16 cellular contexts compared by ENCODE assay signal in genomic region chrX:63809158-63809557, GRCh38. TPM values are rescaled to one million over a fixed set of nuclear protein-coding genes. Genes with fewer than 3 reads are reported as not detected.
DNase-seq lines count a peak whose midpoint lies in the region; ATAC-seq and TF ChIP-seq lines count a peak whose summit lies in the region.
"Had no signal": no experiment of that assay in that cellular context is flagged by ENCODE, and none has a peak within 500 bp of the region (broad histone marks: within the 10 kb centered on the region; RNA-seq: fewer than 3 reads in every experiment).

No MANE protein-coding gene starts in this region.

- H3K9me3 Mint-ChIP-seq in nephron (no peaks in the 10 kb centered on the region), osteocyte (ENCODE audit: unreplicated experiment) (peaks cover 15% of the 10 kb centered on the region)
- H3K9me3 Mint-ChIP-seq: CD4-positive, CD25-positive, alpha-beta regulatory T cell; HFFc6 had no signal

- H3K9me2 ChIP-seq in MM.1S (replicated peaks; ENCODE audit: insufficient read depth, low read length) = no peaks in the 10 kb centered on the region

- no peaks in the 10 kb centered on the region for H4K20me1 ChIP-seq in MM.1S (ENCODE audit: insufficient read depth, low read length)

- H3K9ac ChIP-seq in MM.1S (ENCODE audit: low read length) = no peak overlapping the region

- H3K4me2 ChIP-seq in MM.1S (ENCODE audit: low read depth, low read length) = no peak overlapping the region

- H3K4me1 ChIP-seq in MM.1S (ENCODE audit: low read length) = no peaks in the 10 kb centered on the region

- H3K27me3 Mint-ChIP-seq in nephron (ENCODE audit: low read depth) (no peaks in the 10 kb centered on the region), osteocyte (ENCODE audit: unreplicated experiment) (no peaks in the 10 kb centered on the region)
- H3K27me3 Mint-ChIP-seq: B cell; CD4-positive, CD25-positive, alpha-beta regulatory T cell had no signal

- no peaks in the 10 kb centered on the region for H3K4me1 Mint-ChIP-seq in nephron
- H3K4me1 Mint-ChIP-seq in osteocyte (ENCODE audit: unreplicated experiment) = no peaks in the 10 kb centered on the region
- H3K4me1 Mint-ChIP-seq: B cell; CD4-positive, CD25-positive, alpha-beta regulatory T cell had no signal

- no peak for ATAC-seq in GM19395 (IDR thresholded peaks at IDR 0.05; ENCODE audit: unreplicated experiment)

- no peaks in the 10 kb centered on the region for H3F3A ChIP-seq in MM.1S (ENCODE audit: insufficient read depth, low read length)

- H3K27ac Mint-ChIP-seq in nephron (peak overlapping the region in 2 of 3 experiments; percentile 14 to 39), osteocyte (ENCODE audit: unreplicated experiment) (no peak overlapping the region)
- H3K27ac Mint-ChIP-seq: B cell; CD4-positive, CD25-positive, alpha-beta regulatory T cell; HFFc6 had no signal

- H3K4me3 ChIP-seq in WERI-Rb-1 (ENCODE audit: low read depth, low read length) (no peak overlapping the region), MM.1S (ENCODE audit: low read length) (no peak overlapping the region)

- no peaks in the 10 kb centered on the region for H3K9me3 ChIP-seq in WERI-Rb-1 (ENCODE audit: severe bottlenecking)
- H3K9me3 ChIP-seq in MM.1S (replicated peaks; ENCODE audit: insufficient read depth, low read length) = no peaks in the 10 kb centered on the region

- H3K27me3 ChIP-seq in WERI-Rb-1 (ENCODE audit: insufficient read depth, low read depth, severe bottlenecking) (no peaks in the 10 kb centered on the region), MM.1S (replicated peaks; ENCODE audit: insufficient read depth, low read length) (no peaks in the 10 kb centered on the region)

- no peaks in the 10 kb centered on the region for H3K36me3 ChIP-seq in WERI-Rb-1
- H3K36me3 ChIP-seq in MM.1S (replicated peaks; ENCODE audit: insufficient read depth, low read length) = no peaks in the 10 kb centered on the region

- no peaks in the 10 kb centered on the region for H3K79me2 ChIP-seq in MM.1S (ENCODE audit: low read length)

- DNase-seq in D341Med (ENCODE audit: low spot score) = peak; percentile 25
- peak; percentile 6 for DNase-seq in NCI-H2171 (lab: John Stamatoyannopoulos, UW)
- no peak for DNase-seq in WERI-Rb-1
- DNase-seq in MM.1S = no peak
- DNase-seq in osteocyte (ENCODE audit: extremely low spot score, unreplicated experiment) = no peak
- DNase-seq: CD4-positive, CD25-positive, alpha-beta regulatory T cell; HFFc6; KBM-7; NCI-H1694 treated with DMSO at 0.1 percent for 48 hours; NCI-H510A; OCI-M1; RPMI8226; SW 1271 had no signal

- no peak overlapping the region for H3K4me3 Mint-ChIP-seq in nephron
- H3K4me3 Mint-ChIP-seq in osteocyte (ENCODE audit: unreplicated experiment) = no peak overlapping the region
- H3K4me3 Mint-ChIP-seq: B cell; CD4-positive, CD25-positive, alpha-beta regulatory T cell; HFFc6 had no signal

- H3K27ac ChIP-seq in WERI-Rb-1 (peak overlapping the region; percentile 16; the same call in 1 of the 2 replicates), MM.1S (ENCODE audit: low read length) (no peak overlapping the region)

- no peak overlapping the region for H2AFZ ChIP-seq in MM.1S (ENCODE audit: low read length)

- no peak for TF ChIP-seq CTCF in WERI-Rb-1 (IDR thresholded peaks at IDR 0.05; ENCODE audit: low read depth, low read length)
- no peak for TF ChIP-seq CTCF in nephron (IDR thresholded peaks at IDR 0.05; ENCODE audit: unreplicated experiment in 3 of 3)
- TF ChIP-seq CTCF in MM.1S (IDR thresholded peaks at IDR 0.05; ENCODE audit: low read length) = no peak
- TF ChIP-seq CTCF in osteocyte (IDR thresholded peaks at IDR 0.05) = no peak

- H3K36me3 Mint-ChIP-seq in nephron (ENCODE audit: low read depth) = no peaks in the 10 kb centered on the region
- H3K36me3 Mint-ChIP-seq in osteocyte (ENCODE audit: unreplicated experiment) = no peaks in the 10 kb centered on the region
- H3K36me3 Mint-ChIP-seq: CD4-positive, CD25-positive, alpha-beta regulatory T cell had no signal

RNA-seq across cellular contexts. Expression of gene ARHGEF9, which starts 24.1 kb away (rescaled TPM):
- 34.3 and 40.7 TPM in 2 replicates for total RNA-seq in osteocyte

Comparison
In these comparisons a context has a peak if more than half of its experiments do, and no peak if none do; other contexts are left out.
1. DNase-seq: peak in D341Med (single experiment) and NCI-H2171 (single experiment); none in WERI-Rb-1 (single experiment), MM.1S (single experiment) and osteocyte (single experiment).